1 cellular context compared by ENCODE assay signal in genomic region chr20:63326314-63327228, GRCh38.
TF ChIP-seq lines count a peak whose summit lies in the region.

No MANE protein-coding gene starts in this region.

TF ChIP-seq in H1, 55 proteins besides CTCF, POLR2A, EP300 and RAD21:
- TF ChIP-seq E2F6 (IDR thresholded peaks at IDR 0.05) = no peak
- no peak for TF ChIP-seq RBBP5 (IDR thresholded peaks at IDR 0.05; ENCODE audit: borderline replicate concordance, low read depth, low read length)
- TF ChIP-seq HDAC6 (IDR thresholded peaks at IDR 0.05; ENCODE audit: low read depth, low read length) = no peak
- TF ChIP-seq EGR1 (IDR thresholded peaks at IDR 0.05; ENCODE audit: borderline replicate concordance, low read depth, low read length) = no peak
- no peak for TF ChIP-seq CBX8 (IDR thresholded peaks at IDR 0.05; ENCODE audit: borderline replicate concordance, low read depth, low read length)
- TF ChIP-seq HDAC2 (IDR thresholded peaks at IDR 0.05; ENCODE audit: borderline replicate concordance in 1 of 2, low read depth in 2 of 2, low read length in 2 of 2) = no peak
- TF ChIP-seq KDM5A (IDR thresholded peaks at IDR 0.05; ENCODE audit: low read length) = no peak
- no peak for TF ChIP-seq CBX5 (IDR thresholded peaks at IDR 0.05; ENCODE audit: low read depth, low read length)
- no peak for TF ChIP-seq GTF2F1 (IDR thresholded peaks at IDR 0.05; ENCODE audit: borderline replicate concordance, low read depth, low read length)
- no peak for TF ChIP-seq CHD2 (IDR thresholded peaks at IDR 0.05; ENCODE audit: low read length)
